8 cellular contexts compared by ENCODE assay signal in genomic region chr3:115819785-115820384, GRCh38.
DNase-seq lines count a peak whose midpoint lies in the region; ATAC-seq and TF ChIP-seq lines count a peak whose summit lies in the region.

No MANE protein-coding gene starts in this region.

- intact Hi-C loops in CD14-positive monocyte (cut with micrococcal nuclease): no loop called here

- H3K4me1 Mint-ChIP-seq in CD14-positive monocyte (no peaks in the 10 kb centered on the region), chondrocyte (ENCODE audit: low read depth) (peaks cover 23% of the 10 kb centered on the region)

- TF ChIP-seq CTCF in CD14-positive monocyte (IDR thresholded peaks at IDR 0.05) (peak; percentile 99), VCaP (conservative IDR thresholded peaks at IDR 0.05) (peak; percentile 99), chondrocyte (IDR thresholded peaks at IDR 0.05) (peak; percentile 100)

- H3K4me3 Mint-ChIP-seq in CD14-positive monocyte: no peak overlapping the region
- no peak overlapping the region for H3K4me3 Mint-ChIP-seq in chondrocyte (ENCODE audit: unreplicated experiment)

- no peaks in the 10 kb centered on the region for H3K36me3 Mint-ChIP-seq in CD14-positive monocyte
- H3K36me3 Mint-ChIP-seq in chondrocyte (ENCODE audit: low read depth): no peaks in the 10 kb centered on the region

- H3K9me3 Mint-ChIP-seq in CD14-positive monocyte: no peaks in the 10 kb centered on the region
- no peaks in the 10 kb centered on the region for H3K9me3 Mint-ChIP-seq in chondrocyte (ENCODE audit: low read depth)

- ATAC-seq in GM19035 (IDR thresholded peaks at IDR 0.05; ENCODE audit: unreplicated experiment) (peak; percentile 97), HG03159 (IDR thresholded peaks at IDR 0.05; ENCODE audit: unreplicated experiment) (peak; percentile 98), left lobe of liver (peak; percentile 99)

- H3K27me3 Mint-ChIP-seq in CD14-positive monocyte (ENCODE audit: low read depth in 3 of 3) (peaks cover 0 to 1% (median 0%) of the 10 kb centered on the region in 3 donors), chondrocyte (ENCODE audit: low read depth) (no peaks in the 10 kb centered on the region)

- H3K27ac ChIP-seq in VCaP: peak overlapping the region; percentile 35

- H3K27ac Mint-ChIP-seq in CD14-positive monocyte: no peak overlapping the region
- H3K27ac Mint-ChIP-seq in chondrocyte (ENCODE audit: unreplicated experiment): no peak overlapping the region

- peak; percentile 48 for DNase-seq in CD14-positive monocyte (ENCODE audit: low spot score)
- DNase-seq in NCI-H2171 treated with DMSO at 0.1 percent for 48 hours (lab: John Stamatoyannopoulos, UW): peak; percentile 94
- no peak for DNase-seq in chondrocyte (ENCODE audit: low spot score)
- DNase-seq in left lobe of liver (ENCODE audit: low spot score): peak; percentile 51
- DNase-seq in stimulated activated CD4-positive, alpha-beta T cell treated with anti-CD3 and anti-CD28 coated beads, TNF-alpha, amount 100 ng/mL, for 48 hours (ENCODE audit: low read depth in 3 of 3): peak; percentile 4 to 33 (median 13)
